Comparison of ENCODE assay signal across 1 cellular context in genomic region chr1:107681001-107681479, GRCh38.
TF ChIP-seq lines count a peak whose summit lies in the region.

No MANE protein-coding gene starts in this region.

TF ChIP-seq in HepG2, 621 proteins besides CTCF, POLR2A, EP300 and RAD21 (continued from another document and continues in another):
- peak; percentile 96 for TF ChIP-seq ISL2 (CRISPR knock-in tag; IDR thresholded peaks at IDR 0.05)
- no peak for TF ChIP-seq ZNF83 (CRISPR knock-in tag; IDR thresholded peaks at IDR 0.05; ENCODE audit: borderline replicate concordance)
- TF ChIP-seq ELK4 (CRISPR knock-in tag; IDR thresholded peaks at IDR 0.05; ENCODE audit: borderline replicate concordance), result no peak
- TF ChIP-seq SOX6 (IDR thresholded peaks at IDR 0.05), result no peak
- peak; percentile 97 for TF ChIP-seq SOX6 (CRISPR knock-in tag; IDR thresholded peaks at IDR 0.05)
- no peak for TF ChIP-seq ZNF3 (CRISPR knock-in tag; IDR thresholded peaks at IDR 0.05)
- no peak for TF ChIP-seq ZNF737 (CRISPR knock-in tag; IDR thresholded peaks at IDR 0.05; ENCODE audit: borderline replicate concordance)
- peak; percentile 98 for TF ChIP-seq ZNF652 (CRISPR knock-in tag; IDR thresholded peaks at IDR 0.05; ENCODE audit: borderline replicate concordance, low read depth)
- TF ChIP-seq ZNF670 (CRISPR knock-in tag; IDR thresholded peaks at IDR 0.05; ENCODE audit: borderline replicate concordance), result peak; percentile 57; the same call in 1 of the 2 replicates
- TF ChIP-seq HNRNPLL (IDR thresholded peaks at IDR 0.05; ENCODE audit: low read depth, low read length, poor library complexity, severe bottlenecking), result no peak
- peak; percentile 39 for TF ChIP-seq MIXL1 (CRISPR knock-in tag; IDR thresholded peaks at IDR 0.05)
- TF ChIP-seq SAP130 (CRISPR knock-in tag; IDR thresholded peaks at IDR 0.05; ENCODE audit: low read depth), result peak; percentile 19; the same call in 1 of the 2 replicates
- no peak for TF ChIP-seq GPN1 (CRISPR knock-in tag; IDR thresholded peaks at IDR 0.05; ENCODE audit: borderline replicate concordance)
- peak; percentile 55; the same call in 1 of the 2 replicates for TF ChIP-seq HDAC1 (CRISPR knock-in tag; IDR thresholded peaks at IDR 0.05)
- peak; percentile 93 for TF ChIP-seq TCF7L2 (IDR thresholded peaks at IDR 0.05; ENCODE audit: low read depth, low read length)
- TF ChIP-seq AKNA (CRISPR knock-in tag; IDR thresholded peaks at IDR 0.05; ENCODE audit: borderline replicate concordance), result no peak
- no peak for TF ChIP-seq ZSCAN25 (CRISPR knock-in tag; IDR thresholded peaks at IDR 0.05)
- peak; percentile 78; the same call in 1 of the 2 replicates for TF ChIP-seq FOXJ3 (CRISPR knock-in tag; IDR thresholded peaks at IDR 0.05; ENCODE audit: borderline replicate concordance)
- no peak for TF ChIP-seq ZNF274 (CRISPR knock-in tag; IDR thresholded peaks at IDR 0.05)
- TF ChIP-seq NCOA5 (CRISPR knock-in tag; IDR thresholded peaks at IDR 0.05), result no peak
- TF ChIP-seq ZIK1 (CRISPR knock-in tag; IDR thresholded peaks at IDR 0.05; ENCODE audit: borderline replicate concordance, low read depth), result no peak
- TF ChIP-seq GZF1 (CRISPR knock-in tag; IDR thresholded peaks at IDR 0.05), result no peak
- no peak for TF ChIP-seq ZNF572 (CRISPR knock-in tag; IDR thresholded peaks at IDR 0.05)
- TF ChIP-seq DNMT1 (CRISPR knock-in tag; IDR thresholded peaks at IDR 0.05), result no peak
- TF ChIP-seq RARA (CRISPR knock-in tag; IDR thresholded peaks at IDR 0.05), result peak; percentile 42; the same call in 1 of the 2 replicates
- TF ChIP-seq KDM3A (CRISPR knock-in tag; IDR thresholded peaks at IDR 0.05; ENCODE audit: low read depth), result 0 out of 2 replicates have a peak, but pooled peaks have one; percentile 14
- TF ChIP-seq TFE3 (CRISPR knock-in tag; IDR thresholded peaks at IDR 0.05), result peak; percentile 17; the same call in 1 of the 2 replicates
- TF ChIP-seq ETV6 (CRISPR knock-in tag; conservative IDR thresholded peaks at IDR 0.05), result no peak
- TF ChIP-seq SPEN (CRISPR knock-in tag; IDR thresholded peaks at IDR 0.05; ENCODE audit: low read depth), result no peak
- no peak for TF ChIP-seq ZMYM2 (CRISPR knock-in tag; IDR thresholded peaks at IDR 0.05)
- TF ChIP-seq PCBP2 (optimal IDR thresholded peaks at IDR 0.05; ENCODE audit: low read depth, low read length, poor library complexity, severe bottlenecking), result no peak
- no peak for TF ChIP-seq ZXDC (CRISPR knock-in tag; IDR thresholded peaks at IDR 0.05)
- no peak for TF ChIP-seq ZNF317 (CRISPR knock-in tag; IDR thresholded peaks at IDR 0.05)
- no peak for TF ChIP-seq RFX3 (CRISPR knock-in tag; IDR thresholded peaks at IDR 0.05)
- no peak for TF ChIP-seq ATF3 (CRISPR knock-in tag; IDR thresholded peaks at IDR 0.05)
- TF ChIP-seq AFF4 (CRISPR knock-in tag; IDR thresholded peaks at IDR 0.05), result no peak
- TF ChIP-seq ZNF879 (CRISPR knock-in tag; IDR thresholded peaks at IDR 0.05), result no peak
- no peak for TF ChIP-seq ZNF431 (CRISPR knock-in tag; IDR thresholded peaks at IDR 0.05; ENCODE audit: borderline replicate concordance, low read depth)
- TF ChIP-seq HMG20B (CRISPR knock-in tag; conservative IDR thresholded peaks at IDR 0.05), result peak; percentile 45; the same call in 1 of the 2 replicates
- no peak for TF ChIP-seq THAP7 (CRISPR knock-in tag; IDR thresholded peaks at IDR 0.05)
- TF ChIP-seq MATR3 (CRISPR knock-in tag; IDR thresholded peaks at IDR 0.05), result no peak
- no peak for TF ChIP-seq LBX2 (CRISPR knock-in tag; IDR thresholded peaks at IDR 0.05; ENCODE audit: borderline replicate concordance)
- TF ChIP-seq ZNF230 (CRISPR knock-in tag; IDR thresholded peaks at IDR 0.05), result no peak
- no peak for TF ChIP-seq ZNF354B (CRISPR knock-in tag; IDR thresholded peaks at IDR 0.05)
- 0 out of 2 replicates have a peak, but pooled peaks have one; percentile 43 for TF ChIP-seq ZBED4 (CRISPR knock-in tag; IDR thresholded peaks at IDR 0.05; ENCODE audit: borderline replicate concordance)
- TF ChIP-seq FOXA3 (CRISPR knock-in tag; IDR thresholded peaks at IDR 0.05), result peak; percentile 65; the same call in 1 of the 2 replicates
- no peak for TF ChIP-seq TGIF2 (CRISPR knock-in tag; IDR thresholded peaks at IDR 0.05)
- peak; percentile 27; the same call in 1 of the 2 replicates for TF ChIP-seq FOXO1 (CRISPR knock-in tag; IDR thresholded peaks at IDR 0.05)
